ENCODE assay signal across 8 cellular contexts in genomic region chr6:33204415-33205171, GRCh38. TPM values are rescaled to one million over a fixed set of nuclear protein-coding genes. Genes with fewer than 3 reads are reported as not detected.
A peak's percentile ranks its signal among the peaks of the same experiment; 100 is the strongest.
DNase-seq lines count a peak whose midpoint lies in the region; ATAC-seq and TF ChIP-seq lines count a peak whose summit lies in the region.

Gene HSD17B8, plus strand, starts transcription at chr6:33204655. Its CDS starts 14 bp downstream, at chr6:33204669.

- under 1% methylated on average over 47 of the region's 47 CpGs for WGBS in thymus

- peak within 1 kb of the TSS; percentile 94 for H2AFZ ChIP-seq in parathyroid adenoma

- H3K27ac ChIP-seq in cardiac muscle cell = peak within 1 kb of the TSS; percentile 72
- H3K27ac ChIP-seq in parathyroid adenoma = peak within 1 kb of the TSS; percentile 95
- peak within 1 kb of the TSS; percentile 53 for H3K27ac ChIP-seq in thymus (ENCODE audit: low read depth)

- H3K27me3 ChIP-seq in HAP-1 (ENCODE audit: low read depth) = no peaks in the 10 kb centered on the region
- no peaks in the 10 kb centered on the region for H3K27me3 ChIP-seq in cardiac muscle cell
- no peaks in the 10 kb centered on the region for H3K27me3 ChIP-seq in parathyroid adenoma (ENCODE audit: control insufficient read depth, insufficient read depth, low read length)
- H3K27me3 ChIP-seq in thymus (ENCODE audit: control insufficient read depth, insufficient read depth) = no peaks in the 10 kb centered on the region

- no peak for TF ChIP-seq CTCF in cardiac muscle cell (IDR thresholded peaks at IDR 0.05; ENCODE audit: low read depth, low read length)
- no peak for TF ChIP-seq CTCF in parathyroid adenoma (IDR thresholded peaks at IDR 0.05)

- no peaks in the 10 kb centered on the region for H3K27me3 Mint-ChIP-seq in activated naive CD8-positive, alpha-beta T cell treated with anti-CD3 and anti-CD28 coated beads, Interleukin-2, amount 10 ng/mL, durations not matched to agents 7 days and 5 days

- no peaks in the 10 kb centered on the region for H3K9me3 ChIP-seq in HAP-1
- no peaks in the 10 kb centered on the region for H3K9me3 ChIP-seq in cardiac muscle cell (ENCODE audit: low read depth)
- H3K9me3 ChIP-seq in parathyroid adenoma (ENCODE audit: control insufficient read depth, low read length) = no peaks in the 10 kb centered on the region
- H3K9me3 ChIP-seq in thymus (ENCODE audit: control insufficient read depth) = no peaks in the 10 kb centered on the region

- H3K27ac Mint-ChIP-seq in activated naive CD8-positive, alpha-beta T cell treated with anti-CD3 and anti-CD28 coated beads, Interleukin-2, amount 10 ng/mL, durations not matched to agents 7 days and 5 days = peak within 1 kb of the TSS; percentile 93

- peaks cover 34% of the 10 kb centered on the region for H3K79me2 ChIP-seq in parathyroid adenoma

- no peaks in the 10 kb centered on the region for H3K9me3 Mint-ChIP-seq in activated naive CD8-positive, alpha-beta T cell treated with anti-CD3 and anti-CD28 coated beads, Interleukin-2, amount 10 ng/mL, durations not matched to agents 7 days and 5 days

- H3K9ac ChIP-seq in parathyroid adenoma = peak within 1 kb of the TSS; percentile 85

- peaks cover 34% of the 10 kb centered on the region for H3K36me3 ChIP-seq in HAP-1 (replicated peaks)
- peaks cover 17% of the 10 kb centered on the region for H3K36me3 ChIP-seq in cardiac muscle cell
- no peaks in the 10 kb centered on the region for H3K36me3 ChIP-seq in parathyroid adenoma (ENCODE audit: control insufficient read depth, insufficient read depth, low read length)
- peaks cover 15% of the 10 kb centered on the region for H3K36me3 ChIP-seq in thymus (ENCODE audit: control insufficient read depth, insufficient read depth)

- H3K4me3 Mint-ChIP-seq in activated naive CD8-positive, alpha-beta T cell treated with anti-CD3 and anti-CD28 coated beads, Interleukin-2, amount 10 ng/mL, durations not matched to agents 7 days and 5 days = peak within 1 kb of the TSS; percentile 97

- H3K4me3 ChIP-seq in HAP-1 (peak within 1 kb of the TSS; percentile 58), cardiac muscle cell (peak within 1 kb of the TSS; percentile 87), parathyroid adenoma (ENCODE audit: low read depth, low read length) (peak within 1 kb of the TSS; percentile 95), thymus (ENCODE audit: low read length) (peak within 1 kb of the TSS; percentile 70)

- H3K4me1 ChIP-seq in HAP-1 (peaks cover 35% of the 10 kb centered on the region), cardiac muscle cell (ENCODE audit: low read depth) (peaks cover 18% of the 10 kb centered on the region), parathyroid adenoma (peaks cover 27% of the 10 kb centered on the region), thymus (ENCODE audit: control insufficient read depth, insufficient read depth, low read length) (peaks cover 28% of the 10 kb centered on the region)

- peaks cover 44% of the 10 kb centered on the region for H3K4me1 Mint-ChIP-seq in activated naive CD8-positive, alpha-beta T cell treated with anti-CD3 and anti-CD28 coated beads, Interleukin-2, amount 10 ng/mL, durations not matched to agents 7 days and 5 days

- peak; percentile 65 for ATAC-seq in activated naive CD8-positive, alpha-beta T cell treated with anti-CD3 and anti-CD28 coated beads, Interleukin-2, amount 10 ng/mL, durations not matched to agents 7 days and 5 days (ENCODE audit: low read depth)

- peak; percentile 89 for DNase-seq in EH (ENCODE audit: low read depth)
- DNase-seq in HAP-1 (ENCODE audit: low spot score in 2 of 2) = peak; percentile 93 to 98
- DNase-seq in NCI-H1105 (lab: John Stamatoyannopoulos, UW) = peak; percentile 93
- DNase-seq in SW 1271 (lab: John Stamatoyannopoulos, UW) = peak; percentile 54 to 81
- DNase-seq in activated naive CD8-positive, alpha-beta T cell treated with anti-CD3 and anti-CD28 coated beads, Interleukin-2, amount 10 ng/mL, durations not matched to agents 7 days and 5 days = peak; percentile 91
- peak; percentile 94 to 97 for DNase-seq in cardiac muscle cell (ENCODE audit: low read depth in 1 of 2, low spot score in 1 of 2)

- POLR2A ChIA-PET in activated naive CD8-positive, alpha-beta T cell treated with anti-CD3 and anti-CD28 coated beads, Interleukin-2, amount 10 ng/mL, durations not matched to agents 7 days and 5 days (lab: Charles Lee) = interaction anchor here (0.6 to 1.7 kb wide), 7 partner anchors 21 to 189 kb away, joined by 3 to 15 read pairs (median 5); partner anchors contain the start of genes B3GALT4, RPS18 and VPS52

- peak within 1 kb of the TSS; percentile 97 for H3K4me2 ChIP-seq in parathyroid adenoma (ENCODE audit: low read length)

- H3K36me3 Mint-ChIP-seq in activated naive CD8-positive, alpha-beta T cell treated with anti-CD3 and anti-CD28 coated beads, Interleukin-2, amount 10 ng/mL, durations not matched to agents 7 days and 5 days = peaks cover 24% of the 10 kb centered on the region

- in situ Hi-C loops in HAP-1 (cut with MboI; ENCODE audit: low sequenced_read_pairs) = no loop called here

RNA-seq across cellular contexts. Expression of gene HSD17B8, which starts in this region (rescaled TPM):
- 10 to 100 TPM; 21.1 to 21.8 TPM for total RNA-seq in activated naive CD8-positive, alpha-beta T cell treated with anti-CD3 and anti-CD28 coated beads, Interleukin-2, amount 10 ng/mL, durations not matched to agents 7 days and 5 days
- 45.4 and 45.7 TPM in 2 replicates for total RNA-seq in cardiac muscle cell
- polyA plus RNA-seq in cardiac muscle cell = 47.6 and 68.0 TPM in 2 replicates
- polyA plus RNA-seq in thymus = 15.7 TPM

Comparison
In these comparisons a context has a peak if more than half of its experiments do, and no peak if none do; other contexts are left out.
1. Peak in every context shown above with its lines: DNase-seq, ATAC-seq, H3K4me3 ChIP-seq and H3K27ac ChIP-seq.